ENCODE assay signal across 11 cellular contexts in the genomic region with DNA sequence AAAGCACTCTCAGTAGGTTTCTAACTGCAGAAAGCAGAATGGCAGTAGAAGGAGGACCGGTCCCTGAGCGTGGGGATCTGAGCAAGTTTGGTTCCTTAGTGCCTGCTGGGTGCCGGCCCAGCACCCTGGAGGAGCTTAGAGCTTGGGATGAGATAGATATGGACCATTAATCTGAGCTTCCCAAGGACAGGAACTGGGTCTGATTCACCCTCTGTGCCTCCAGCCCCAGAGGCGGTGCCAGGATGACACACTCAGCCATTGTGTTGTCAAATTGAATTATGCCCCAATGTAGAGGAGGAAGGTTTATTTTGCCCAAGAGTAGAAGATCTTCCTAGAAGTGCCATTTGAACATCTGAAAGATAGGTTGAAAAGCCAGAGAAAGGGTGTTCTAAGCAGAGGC. TPM values are rescaled to one million over a fixed set of nuclear protein-coding genes. Genes with fewer than 3 reads are reported as not detected.
DNase-seq lines count a peak whose midpoint lies in the region; ATAC-seq, FAIRE-seq and TF ChIP-seq lines count a peak whose summit lies in the region.
"Had no signal": no experiment of that assay in that cellular context is flagged by ENCODE, and none has a peak within 500 bp of the region (broad histone marks: within the 10 kb centered on the region; RNA-seq: fewer than 3 reads in every experiment).

No MANE protein-coding gene starts in this region.

- peak overlapping the region; percentile 7 for H3K4me3 Mint-ChIP-seq in stimulated activated effector memory CD8-positive, alpha-beta T cell treated with anti-CD3 and anti-CD28 coated beads, Interleukin-12 subunit alpha, Interleukin-12 subunit beta, amount 100 ng/mL, for 72 hours
- no peak overlapping the region for H3K4me3 Mint-ChIP-seq in activated CD4-positive, alpha-beta T cell treated with anti-CD3 and anti-CD28 coated beads, Interleukin-2, amount 10 ng/mL, durations not matched to agents 7 days and 5 days
- H3K4me3 Mint-ChIP-seq: neural progenitor cell had no signal

- peak overlapping the region; percentile 48 for H3K27ac Mint-ChIP-seq in stimulated activated effector memory CD8-positive, alpha-beta T cell treated with anti-CD3 and anti-CD28 coated beads, Interleukin-12 subunit alpha, Interleukin-12 subunit beta, amount 100 ng/mL, for 72 hours
- no peak overlapping the region for H3K27ac Mint-ChIP-seq in activated CD4-positive, alpha-beta T cell treated with anti-CD3 and anti-CD28 coated beads, Interleukin-2, amount 10 ng/mL, durations not matched to agents 7 days and 5 days
- H3K27ac Mint-ChIP-seq: neural progenitor cell had no signal

- peaks cover 55% of the 10 kb centered on the region for H3K4me1 Mint-ChIP-seq in stimulated activated effector memory CD8-positive, alpha-beta T cell treated with anti-CD3 and anti-CD28 coated beads, Interleukin-12 subunit alpha, Interleukin-12 subunit beta, amount 100 ng/mL, for 72 hours
- H3K4me1 Mint-ChIP-seq in activated CD4-positive, alpha-beta T cell treated with anti-CD3 and anti-CD28 coated beads, Interleukin-2, amount 10 ng/mL, durations not matched to agents 7 days and 5 days: peaks cover 32% of the 10 kb centered on the region

- POLR2A ChIA-PET in activated CD4-positive, alpha-beta T cell treated with anti-CD3 and anti-CD28 coated beads, Interleukin-2, amount 10 ng/mL, durations not matched to agents 7 days and 5 days (lab: Charles Lee): interaction anchor here (2.1 kb wide), 1 partner anchor 19 kb away, joined by 6 read pairs; a partner anchor contains a TSS

- no peaks in the 10 kb centered on the region for H3K27me3 ChIP-seq in right atrium auricular region
- H3K27me3 ChIP-seq: heart right ventricle, neural progenitor cell had no signal

- H3K4me3 ChIP-seq in fibroblast of villous mesenchyme (ENCODE audit: low read depth, low read length) (no peak overlapping the region), right atrium auricular region (no peak overlapping the region)
- H3K4me3 ChIP-seq: heart right ventricle, neural progenitor cell had no signal

- no peak for TF ChIP-seq CTCF in fibroblast of villous mesenchyme (IDR thresholded peaks at IDR 0.05; ENCODE audit: insufficient read depth, low read depth, low read length)
- no peak for TF ChIP-seq CTCF in right atrium auricular region (IDR thresholded peaks at IDR 0.05)

- no peaks in the 10 kb centered on the region for H3K9me3 ChIP-seq in right atrium auricular region
- H3K9me3 ChIP-seq: heart right ventricle had no signal

- no peaks in the 10 kb centered on the region for H3K9me3 Mint-ChIP-seq in stimulated activated effector memory CD8-positive, alpha-beta T cell treated with anti-CD3 and anti-CD28 coated beads, Interleukin-12 subunit alpha, Interleukin-12 subunit beta, amount 100 ng/mL, for 72 hours
- no peaks in the 10 kb centered on the region for H3K9me3 Mint-ChIP-seq in activated CD4-positive, alpha-beta T cell treated with anti-CD3 and anti-CD28 coated beads, Interleukin-2, amount 10 ng/mL, durations not matched to agents 7 days and 5 days
- H3K9me3 Mint-ChIP-seq: activated naive CD4-positive, alpha-beta T cell treated with anti-CD3 and anti-CD28 coated beads, Interleukin-2, amount 50 U/mL, for 72 hours; neural progenitor cell had no signal

- no peaks in the 10 kb centered on the region for H3K27me3 Mint-ChIP-seq in activated CD4-positive, alpha-beta T cell treated with anti-CD3 and anti-CD28 coated beads, Interleukin-2, amount 10 ng/mL, durations not matched to agents 7 days and 5 days

- H3K4me1 ChIP-seq in right atrium auricular region: peaks cover 0 to 31% of the 10 kb centered on the region in 2 donors

- CTCF ChIA-PET in activated CD4-positive, alpha-beta T cell treated with anti-CD3 and anti-CD28 coated beads, Interleukin-2, amount 10 ng/mL, durations not matched to agents 7 days and 5 days (lab: Charles Lee): interaction anchor here (0.6 to 1.3 kb wide), 3 partner anchors 39 to 1653 kb away, joined by 3 to 4 read pairs (median 3); no protein-coding TSS in a partner anchor

- no peaks in the 10 kb centered on the region for H3K36me3 ChIP-seq in right atrium auricular region
- H3K36me3 ChIP-seq: neural progenitor cell had no signal

- H3K27ac ChIP-seq in right atrium auricular region: no peak overlapping the region
- H3K27ac ChIP-seq: heart right ventricle, neural progenitor cell had no signal

- no peak for TF ChIP-seq POLR2A in H54 (IDR thresholded peaks at IDR 0.05; ENCODE audit: low read depth, low read length)

- ATAC-seq in stimulated activated effector memory CD8-positive, alpha-beta T cell treated with anti-CD3 and anti-CD28 coated beads, Interleukin-12 subunit alpha, Interleukin-12 subunit beta, amount 100 ng/mL, for 72 hours: no peak
- ATAC-seq: activated naive CD4-positive, alpha-beta T cell treated with anti-CD3 and anti-CD28 coated beads, Interleukin-2, amount 50 U/mL, for 72 hours; heart right ventricle had no signal

- DNase-seq in H54 (ENCODE audit: insufficient read length, low spot score) (peak; percentile 77), T1000 (lab: John Stamatoyannopoulos, UW) (peak; percentile 49), fibroblast of villous mesenchyme (ENCODE audit: low read depth) (peak; percentile 55), right atrium auricular region (ENCODE audit: low spot score) (no peak), SK-N-DZ (ENCODE audit: low spot score) (no peak), NCI-H2196 (lab: John Stamatoyannopoulos, UW; ENCODE audit: unreplicated experiment) (no peak)
- no peak for DNase-seq in stimulated activated effector memory CD8-positive, alpha-beta T cell treated with anti-CD3 and anti-CD28 coated beads, Interleukin-12 subunit alpha, Interleukin-12 subunit beta, amount 100 ng/mL, for 72 hours (ENCODE audit: low spot score in 2 of 2)
- no peak for DNase-seq in activated CD4-positive, alpha-beta T cell treated with anti-CD3 and anti-CD28 coated beads, Interleukin-2, amount 10 ng/mL, durations not matched to agents 7 days and 5 days
- DNase-seq: heart right ventricle had no signal

- peak; percentile 55 for FAIRE-seq in H54 (lab: Jason Lieb, UNC)

- peaks cover 9% of the 10 kb centered on the region for H3K36me3 Mint-ChIP-seq in stimulated activated effector memory CD8-positive, alpha-beta T cell treated with anti-CD3 and anti-CD28 coated beads, Interleukin-12 subunit alpha, Interleukin-12 subunit beta, amount 100 ng/mL, for 72 hours
- peaks cover 18% of the 10 kb centered on the region for H3K36me3 Mint-ChIP-seq in activated CD4-positive, alpha-beta T cell treated with anti-CD3 and anti-CD28 coated beads, Interleukin-2, amount 10 ng/mL, durations not matched to agents 7 days and 5 days (ENCODE audit: low read depth)

RNA-seq across cellular contexts. Expression of a gene that starts 4.3 kb away (rescaled TPM):
- total RNA-seq in fibroblast of villous mesenchyme (68.0 and 80.3 TPM in 2 replicates), right atrium auricular region (10 to 100 TPM; 24.5 to 33.3 TPM)
- 41.9 and 43.2 TPM in 2 replicates for polyA plus RNA-seq in SK-N-DZ (2014; cell fraction: cytosol; rRNA removed)
- polyA plus RNA-seq in SK-N-DZ (2014; cell fraction: nucleus; rRNA removed): 46.3 and 53.1 TPM in 2 replicates
- total RNA-seq in activated CD4-positive, alpha-beta T cell treated with anti-CD3 and anti-CD28 coated beads, Interleukin-2, amount 10 ng/mL, durations not matched to agents 7 days and 5 days: 10 to 100 TPM; 48.9 to 49.3 TPM

RNA-seq across cellular contexts. Expression of a gene that starts 19.7 kb away (rescaled TPM):
- total RNA-seq in fibroblast of villous mesenchyme: 60.2 and 95.9 TPM in 2 replicates
- total RNA-seq in right atrium auricular region: 10 to 100 TPM; 22.3 to 33.3 TPM
- 96.5 and 99.1 TPM in 2 replicates for polyA plus RNA-seq in SK-N-DZ (2014; cell fraction: cytosol; rRNA removed)
- 87.6 and 101 TPM in 2 replicates for polyA plus RNA-seq in SK-N-DZ (2014; cell fraction: nucleus; rRNA removed)
- 100 to 1,000 TPM; 113 to 117 TPM for total RNA-seq in activated CD4-positive, alpha-beta T cell treated with anti-CD3 and anti-CD28 coated beads, Interleukin-2, amount 10 ng/mL, durations not matched to agents 7 days and 5 days

Comparison
In these comparisons a context has a peak if more than half of its experiments do, and no peak if none do; other contexts are left out.
1. DNase-seq: peak in H54 (single experiment), T1000 (single experiment) and fibroblast of villous mesenchyme (single experiment); none in stimulated activated effector memory CD8-positive, alpha-beta T cell treated with anti-CD3 and anti-CD28 coated beads, Interleukin-12 subunit alpha, Interleukin-12 subunit beta, amount 100 ng/mL, for 72 hours (0 of 2), right atrium auricular region (single experiment), SK-N-DZ (single experiment), NCI-H2196 (single experiment) and activated CD4-positive, alpha-beta T cell treated with anti-CD3 and anti-CD28 coated beads, Interleukin-2, amount 10 ng/mL, durations not matched to agents 7 days and 5 days (single experiment).